10 cellular contexts compared by ENCODE assay signal in the genomic region with DNA sequence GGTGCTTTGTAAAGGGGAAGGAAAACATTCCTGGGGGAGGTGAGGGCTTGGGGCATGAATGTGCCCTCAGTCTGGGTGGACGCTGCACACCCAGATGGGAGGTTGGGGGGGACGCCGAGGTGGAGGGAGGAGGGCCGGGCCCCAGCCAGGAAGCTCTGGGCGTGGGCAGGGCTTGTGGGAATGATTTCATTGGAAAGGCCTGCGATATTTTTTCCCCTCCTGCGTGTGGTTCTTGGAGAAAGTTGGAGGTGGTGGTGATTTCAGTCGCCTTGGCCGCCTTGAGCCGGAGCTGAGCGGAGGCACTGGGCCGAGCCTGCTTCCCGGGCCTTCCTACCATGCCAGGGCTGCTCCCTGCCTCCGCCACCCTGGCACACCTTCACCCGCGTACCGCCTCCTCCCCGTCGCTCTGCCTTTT. TPM values are rescaled to one million over a fixed set of nuclear protein-coding genes. Genes with fewer than 3 reads are reported as not detected.
DNase-seq lines count a peak whose midpoint lies in the region; ATAC-seq and TF ChIP-seq lines count a peak whose summit lies in the region.
"Had no signal": no experiment of that assay in that cellular context is flagged by ENCODE, and none has a peak within 500 bp of the region (broad histone marks: within the 10 kb centered on the region; RNA-seq: fewer than 3 reads in every experiment).

No MANE protein-coding gene starts in this region.

- no peaks in the 10 kb centered on the region for H3K9me3 ChIP-seq in adipocyte (ENCODE audit: control insufficient read depth, low read length)
- H3K9me3 ChIP-seq in Karpas-422 (ENCODE audit: low read length), result no peaks in the 10 kb centered on the region

- no peak for TF ChIP-seq CTCF in osteocyte (IDR thresholded peaks at IDR 0.05)

- peak overlapping the region; percentile 60 for H3K4me3 Mint-ChIP-seq in osteocyte (ENCODE audit: unreplicated experiment)

- DNase-seq in ACHN, result peak; percentile 89
- DNase-seq in adipocyte (ENCODE audit: low read depth), result peak; percentile 78
- peak; percentile 82 for DNase-seq in cardiac septum (ENCODE audit: low spot score)
- no peak for DNase-seq in osteocyte (ENCODE audit: extremely low spot score, unreplicated experiment)
- DNase-seq in NCI-H345 treated with DMSO at 0.1 percent for 48 hours (lab: John Stamatoyannopoulos, UW; ENCODE audit: unreplicated experiment), result no peak
- DNase-seq in Karpas-422, result no peak
- DNase-seq in DMS114 treated with DMSO at 0.1 percent for 48 hours (lab: John Stamatoyannopoulos, UW; ENCODE audit: unreplicated experiment), result no peak
- DNase-seq: Kasumi-1 had no signal

- H3K9me2 ChIP-seq in Karpas-422 (replicated peaks; ENCODE audit: insufficient read depth, low read length), result no peaks in the 10 kb centered on the region

- H3K27me3 ChIP-seq in adipocyte (replicated peaks; ENCODE audit: control insufficient read depth, insufficient read depth, low read length) (no peaks in the 10 kb centered on the region), Karpas-422 (ENCODE audit: low read length) (no peaks in the 10 kb centered on the region)

- peaks cover 73% of the 10 kb centered on the region for H3K4me1 Mint-ChIP-seq in osteocyte (ENCODE audit: unreplicated experiment)

- H3K9ac ChIP-seq in adipocyte (ENCODE audit: low read length) (peak overlapping the region; percentile 79), Karpas-422 (ENCODE audit: low read length) (no peak overlapping the region)

- no peak for ATAC-seq in HG02938 (IDR thresholded peaks at IDR 0.05; ENCODE audit: unreplicated experiment)

- H3K4me3 ChIP-seq in adipocyte (ENCODE audit: low read length) (peak overlapping the region; percentile 72), Karpas-422 (ENCODE audit: low read length) (no peak overlapping the region)

- H3K4me2 ChIP-seq in Karpas-422 (ENCODE audit: low read depth, low read length, poor library complexity, severe bottlenecking), result no peak overlapping the region

- no peak overlapping the region for H3K27ac ChIP-seq in Karpas-422 (ENCODE audit: low read length)

- intact Hi-C loops in cardiac septum (cut with DNase I), result loop anchor here (5.0 kb wide), 1 partner anchor 32 kb away; no protein-coding TSS in a partner anchor

- H3K9me3 Mint-ChIP-seq in osteocyte (ENCODE audit: unreplicated experiment), result no peaks in the 10 kb centered on the region
- H3K9me3 Mint-ChIP-seq: neural crest cell had no signal

- H3K27me3 Mint-ChIP-seq in osteocyte (ENCODE audit: unreplicated experiment), result no peaks in the 10 kb centered on the region

- peaks cover 5% of the 10 kb centered on the region for H3K36me3 ChIP-seq in adipocyte (ENCODE audit: control insufficient read depth, insufficient read depth, low read length, severe bottlenecking)
- no peaks in the 10 kb centered on the region for H3K36me3 ChIP-seq in Karpas-422 (ENCODE audit: insufficient read depth, low read length)

- H3K79me2 ChIP-seq in Karpas-422 (ENCODE audit: low read length), result no peaks in the 10 kb centered on the region

- no peaks in the 10 kb centered on the region for H4K20me1 ChIP-seq in Karpas-422 (ENCODE audit: insufficient read depth, low read depth, low read length)

- H3K4me1 ChIP-seq in adipocyte (ENCODE audit: control insufficient read depth, insufficient read depth, low read length) (peaks cover 38% of the 10 kb centered on the region), Karpas-422 (ENCODE audit: low read length) (0 out of 2 replicates have a peak, but pooled peaks cover 2% of the 10 kb centered on the region)

- in situ Hi-C loops in ACHN (cut with HindIII; ENCODE audit: low pct_ligation_motif_present, low pct_unique_long_range_greater_than_20kb, low sequenced_read_pairs), result no loop called here

- H3K36me3 Mint-ChIP-seq in osteocyte (ENCODE audit: unreplicated experiment), result peaks cover 3% of the 10 kb centered on the region

- H2AFZ ChIP-seq in Karpas-422 (ENCODE audit: low read length), result no peak overlapping the region

- H3K27ac Mint-ChIP-seq in osteocyte (ENCODE audit: unreplicated experiment), result peak overlapping the region; percentile 96

RNA-seq across cellular contexts. Expression of gene CLEC18A, which starts 26.4 kb away (rescaled TPM):
- total RNA-seq in cardiac septum (0.13 TPM), osteocyte (1.1 and 1.2 TPM in 2 replicates)
- 3.4 and 4.9 TPM in 2 replicates for total RNA-seq in Karpas-422 (2014; rRNA removed; shearing (Covaris generic); ENCODE audit: low replicate concordance)

Comparison
In these comparisons a context has a peak if more than half of its experiments do, and no peak if none do; other contexts are left out.
1. DNase-seq: peak in ACHN (single experiment), adipocyte (single experiment) and cardiac septum (single experiment); none in osteocyte (single experiment), NCI-H345 treated with DMSO at 0.1 percent for 48 hours (single experiment), Karpas-422 (single experiment) and DMS114 treated with DMSO at 0.1 percent for 48 hours (single experiment).